ENCODE assay signal across 26 cellular contexts in the genomic region with DNA sequence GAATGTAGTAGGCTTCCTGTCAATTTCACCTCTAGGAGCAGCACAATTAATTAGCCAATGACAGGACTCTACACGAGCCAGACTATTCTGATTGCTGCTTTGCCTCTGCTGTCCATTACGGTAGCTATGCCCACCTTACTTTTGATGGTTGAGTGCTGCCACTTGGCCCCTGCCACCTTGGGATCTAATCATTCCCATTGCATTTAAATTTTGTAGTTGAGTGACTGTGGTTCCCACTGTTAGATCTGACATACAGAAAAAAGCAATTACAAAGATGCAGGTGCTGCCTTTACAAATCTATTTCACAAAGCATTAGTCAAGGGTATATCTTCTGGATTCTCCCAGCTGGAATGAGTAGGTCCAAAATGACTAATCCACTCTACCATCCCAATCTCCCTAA.
"Had no signal": no experiment of that assay in that cellular context is flagged by ENCODE, and none has a peak within 500 bp of the region (broad histone marks: within the 10 kb centered on the region; RNA-seq: fewer than 3 reads in every experiment).

No MANE protein-coding gene starts in this region.

- DNase-seq: stimulated activated CD4-positive, alpha-beta T cell treated with anti-CD3 and anti-CD28 coated beads, Interleukin-2, amount 100 ng/mL, for 48 hours; stimulated activated CD4-positive, alpha-beta T cell treated with anti-CD3 and anti-CD28 coated beads, Interleukin-4, amount 100 ng/mL, for 1 hour; stimulated activated CD4-positive, alpha-beta T cell treated with anti-CD3 and anti-CD28 coated beads, Interleukin-4, amount 100 ng/mL, for 24 hours; stimulated activated CD4-positive, alpha-beta T cell treated with anti-CD3 and anti-CD28 coated beads, Interleukin-4, amount 100 ng/mL, for 4 hours; stimulated activated CD8-positive, alpha-beta memory T cell treated with anti-CD3 and anti-CD28 coated beads, Interleukin-4, amount 100 ng/mL, for 48 hours; stimulated activated naive B cell treated with anti-CD40 and anti-IgM and Interleukin-4, amounts not matched to agents 10 μg/mL and 1 μg/mL and 100 μg/mL, for 72 hours; stimulated activated naive CD4-positive, alpha-beta T cell; stimulated activated naive CD4-positive, alpha-beta T cell treated with Interleukin-2 at 50 U/mL for 16 hours; stimulated activated naive CD8-positive, alpha-beta T cell treated with anti-CD3 and anti-CD28 coated beads, Interleukin-15, amount 100 ng/mL, for 72 hours; stimulated activated naive CD8-positive, alpha-beta T cell treated with anti-CD3 and anti-CD28 coated beads, Interleukin-15, Interleukin-2, amounts not matched to agents 100 U/mL and 50 U/mL, for 24 hours; stomach; substantia nigra; testis; thyroid gland; tibial artery; transverse colon; trophoblast cell; upper lobe of left lung; upper lobe of right lung; uterus had no signal

- H3K9me3 ChIP-seq: testis, thyroid gland, transverse colon, vagina had no signal

- ATAC-seq: stimulated activated effector memory CD8-positive, alpha-beta T cell treated with anti-CD3 and anti-CD28 coated beads, Interleukin-12 subunit alpha, Interleukin-12 subunit beta, amount 100 ng/mL, for 72 hours; stimulated activated memory B cell treated with anti-CD40 and anti-IgM and Interleukin-4, amounts not matched to agents 10 μg/mL and 1 μg/mL and 100 μg/mL, for 72 hours; stimulated activated naive B cell treated with anti-CD40 and anti-IgM and Interleukin-4, amounts not matched to agents 10 μg/mL and 1 μg/mL and 100 μg/mL, for 72 hours; stimulated activated naive CD8-positive, alpha-beta T cell treated with anti-CD3 and anti-CD28 coated beads, Interleukin-15, amount 100 ng/mL, for 72 hours; stimulated activated naive CD8-positive, alpha-beta T cell treated with anti-CD3 and anti-CD28 coated beads, Interleukin-15, Interleukin-2, amounts not matched to agents 100 U/mL and 50 U/mL, for 24 hours; upper lobe of right lung had no signal

- H3K4me1 ChIP-seq: suprapubic skin, thyroid gland, tibial artery, transverse colon, upper lobe of left lung, upper lobe of right lung, uterus, vagina had no signal

- H3K36me3 ChIP-seq: thoracic aorta, thyroid gland, uterus had no signal

- H3K4me3 ChIP-seq: stomach, suprapubic skin, testis, thoracic aorta, thyroid gland, tibial artery, tibial nerve, transverse colon, upper lobe of left lung, upper lobe of right lung, uterus, vagina had no signal

- H3K27ac ChIP-seq: stomach, suprapubic skin, testis, thoracic aorta, thyroid gland, tibial artery, tibial nerve, transverse colon, upper lobe of left lung, upper lobe of right lung, uterus, vagina had no signal
